In the genomic region with DNA sequence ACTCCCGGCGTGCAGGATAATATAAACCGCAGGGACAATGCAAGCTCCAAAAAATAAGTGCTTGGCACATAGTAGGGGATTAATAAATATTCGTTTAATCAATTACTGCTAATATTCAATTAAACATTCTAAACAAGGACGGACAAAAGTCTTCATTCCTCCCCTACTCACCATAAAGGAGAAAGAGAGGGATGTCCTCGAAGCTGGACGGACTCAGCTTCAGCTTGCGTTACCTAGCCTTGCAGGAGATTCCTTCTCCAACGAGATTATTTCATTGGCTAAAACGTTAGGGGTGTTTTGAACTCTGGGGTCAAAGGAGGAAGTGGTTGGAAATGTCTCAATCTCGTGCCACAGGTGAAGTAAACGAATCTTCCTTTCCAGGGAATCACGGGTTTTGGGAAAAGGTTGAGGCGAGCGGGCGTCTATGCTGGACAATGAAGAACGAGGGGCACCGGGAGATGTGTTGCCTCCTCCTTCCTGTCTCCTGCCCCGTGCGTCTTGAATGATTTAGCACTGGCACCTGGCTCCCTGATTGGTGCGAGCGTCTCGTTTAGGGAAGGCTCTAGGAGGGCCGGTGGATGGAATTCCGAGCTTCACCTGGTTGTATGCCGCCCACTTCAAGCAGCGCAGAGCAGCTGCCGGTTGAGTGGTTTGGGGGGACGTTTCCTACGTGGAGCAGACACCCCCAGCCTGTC, we compare ENCODE assay signal across 1 cellular context.
TF ChIP-seq lines count a peak whose summit lies in the region.

No MANE protein-coding gene starts in this region.

TF ChIP-seq in H1, 55 proteins besides CTCF, POLR2A, EP300 and RAD21:
- TF ChIP-seq KDM4A (IDR thresholded peaks at IDR 0.05; ENCODE audit: low read depth, low read length, severe bottlenecking) (no peak), SAP30 (IDR thresholded peaks at IDR 0.05; ENCODE audit: insufficient read depth, insufficient replicate concordance, low read length) (no peak), RBBP5 (IDR thresholded peaks at IDR 0.05; ENCODE audit: borderline replicate concordance, low read depth, low read length) (no peak), RFX5 (IDR thresholded peaks at IDR 0.05; ENCODE audit: borderline replicate concordance, low read depth, low read length) (no peak), FOSL1 (IDR thresholded peaks at IDR 0.05; ENCODE audit: insufficient read depth, low read depth, low read length) (no peak), GABPA (IDR thresholded peaks at IDR 0.05; ENCODE audit: borderline replicate concordance, insufficient read depth, low read length) (no peak)
- TF ChIP-seq, protein P1, sequence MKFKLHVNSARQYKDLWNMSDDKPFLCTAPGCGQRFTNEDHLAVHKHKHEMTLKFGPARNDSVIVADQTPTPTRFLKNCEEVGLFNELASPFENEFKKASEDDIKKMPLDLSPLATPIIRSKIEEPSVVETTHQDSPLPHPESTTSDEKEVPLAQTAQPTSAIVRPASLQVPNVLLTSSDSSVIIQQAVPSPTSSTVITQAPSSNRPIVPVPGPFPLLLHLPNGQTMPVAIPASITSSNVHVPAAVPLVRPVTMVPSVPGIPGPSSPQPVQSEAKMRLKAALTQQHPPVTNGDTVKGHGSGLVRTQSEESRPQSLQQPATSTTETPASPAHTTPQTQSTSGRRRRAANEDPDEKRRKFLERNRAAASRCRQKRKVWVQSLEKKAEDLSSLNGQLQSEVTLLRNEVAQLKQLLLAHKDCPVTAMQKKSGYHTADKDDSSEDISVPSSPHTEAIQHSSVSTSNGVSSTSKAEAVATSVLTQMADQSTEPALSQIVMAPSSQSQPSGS (IDR thresholded peaks at IDR 0.05; ENCODE audit: low read length) = no peak
